ENCODE assay signal across 1 cellular context in the genomic region with DNA sequence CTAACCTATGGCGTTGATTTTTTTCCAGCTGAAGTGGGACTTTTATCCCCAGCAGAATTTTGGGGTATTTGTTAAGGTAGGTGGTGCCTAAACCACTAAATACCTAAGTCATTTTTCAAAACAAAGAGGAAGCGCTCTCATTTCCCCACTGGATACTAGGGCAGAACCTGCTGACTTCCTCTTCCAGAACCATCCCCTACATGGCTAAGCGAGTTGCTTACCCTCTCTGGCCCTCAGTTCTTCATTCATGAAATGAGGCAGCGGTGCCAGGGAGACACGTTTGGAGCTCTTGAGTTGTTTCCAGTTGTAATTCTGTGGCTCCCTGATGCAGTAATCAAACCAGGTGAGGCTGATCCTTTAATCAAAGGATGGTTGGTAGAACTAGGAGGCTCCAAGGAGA.
TF ChIP-seq lines count a peak whose summit lies in the region.

No MANE protein-coding gene starts in this region.

TF ChIP-seq in HepG2, 621 proteins besides CTCF, POLR2A, EP300 and RAD21 (continued from another document):
- TF ChIP-seq, protein P1, sequence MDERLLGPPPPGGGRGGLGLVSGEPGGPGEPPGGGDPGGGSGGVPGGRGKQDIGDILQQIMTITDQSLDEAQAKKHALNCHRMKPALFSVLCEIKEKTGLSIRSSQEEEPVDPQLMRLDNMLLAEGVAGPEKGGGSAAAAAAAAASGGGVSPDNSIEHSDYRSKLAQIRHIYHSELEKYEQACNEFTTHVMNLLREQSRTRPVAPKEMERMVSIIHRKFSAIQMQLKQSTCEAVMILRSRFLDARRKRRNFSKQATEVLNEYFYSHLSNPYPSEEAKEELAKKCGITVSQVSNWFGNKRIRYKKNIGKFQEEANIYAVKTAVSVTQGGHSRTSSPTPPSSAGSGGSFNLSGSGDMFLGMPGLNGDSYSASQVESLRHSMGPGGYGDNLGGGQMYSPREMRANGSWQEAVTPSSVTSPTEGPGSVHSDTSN (CRISPR knock-in tag; IDR thresholded peaks at IDR 0.05): no peak
- TF ChIP-seq TOE1 (CRISPR knock-in tag; IDR thresholded peaks at IDR 0.05) (no peak), MEF2D (CRISPR knock-in tag; IDR thresholded peaks at IDR 0.05) (no peak), NR2F1 (CRISPR knock-in tag; IDR thresholded peaks at IDR 0.05) (no peak), GFI1 (CRISPR knock-in tag; IDR thresholded peaks at IDR 0.05; ENCODE audit: borderline replicate concordance) (no peak), SRY (CRISPR knock-in tag; IDR thresholded peaks at IDR 0.05) (no peak), ZNF674 (CRISPR knock-in tag; IDR thresholded peaks at IDR 0.05; ENCODE audit: low read depth) (no peak), ESRRA (CRISPR knock-in tag; IDR thresholded peaks at IDR 0.05; ENCODE audit: low read depth) (no peak), ZFYVE20 (CRISPR knock-in tag; IDR thresholded peaks at IDR 0.05; ENCODE audit: borderline replicate concordance, low read depth) (no peak), BCL6 (CRISPR knock-in tag; IDR thresholded peaks at IDR 0.05) (no peak)
- TF ChIP-seq, protein P2, sequence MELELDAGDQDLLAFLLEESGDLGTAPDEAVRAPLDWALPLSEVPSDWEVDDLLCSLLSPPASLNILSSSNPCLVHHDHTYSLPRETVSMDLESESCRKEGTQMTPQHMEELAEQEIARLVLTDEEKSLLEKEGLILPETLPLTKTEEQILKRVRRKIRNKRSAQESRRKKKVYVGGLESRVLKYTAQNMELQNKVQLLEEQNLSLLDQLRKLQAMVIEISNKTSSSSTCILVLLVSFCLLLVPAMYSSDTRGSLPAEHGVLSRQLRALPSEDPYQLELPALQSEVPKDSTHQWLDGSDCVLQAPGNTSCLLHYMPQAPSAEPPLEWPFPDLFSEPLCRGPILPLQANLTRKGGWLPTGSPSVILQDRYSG (CRISPR knock-in tag; IDR thresholded peaks at IDR 0.05): no peak
- TF ChIP-seq, protein P3, sequence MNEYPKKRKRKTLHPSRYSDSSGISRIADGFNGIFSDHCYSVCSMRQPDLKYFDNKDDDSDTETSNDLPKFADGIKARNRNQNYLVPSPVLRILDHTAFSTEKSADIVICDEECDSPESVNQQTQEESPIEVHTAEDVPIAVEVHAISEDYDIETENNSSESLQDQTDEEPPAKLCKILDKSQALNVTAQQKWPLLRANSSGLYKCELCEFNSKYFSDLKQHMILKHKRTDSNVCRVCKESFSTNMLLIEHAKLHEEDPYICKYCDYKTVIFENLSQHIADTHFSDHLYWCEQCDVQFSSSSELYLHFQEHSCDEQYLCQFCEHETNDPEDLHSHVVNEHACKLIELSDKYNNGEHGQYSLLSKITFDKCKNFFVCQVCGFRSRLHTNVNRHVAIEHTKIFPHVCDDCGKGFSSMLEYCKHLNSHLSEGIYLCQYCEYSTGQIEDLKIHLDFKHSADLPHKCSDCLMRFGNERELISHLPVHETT (CRISPR knock-in tag; conservative IDR thresholded peaks at IDR 0.05): no peak
- TF ChIP-seq, protein P4, sequence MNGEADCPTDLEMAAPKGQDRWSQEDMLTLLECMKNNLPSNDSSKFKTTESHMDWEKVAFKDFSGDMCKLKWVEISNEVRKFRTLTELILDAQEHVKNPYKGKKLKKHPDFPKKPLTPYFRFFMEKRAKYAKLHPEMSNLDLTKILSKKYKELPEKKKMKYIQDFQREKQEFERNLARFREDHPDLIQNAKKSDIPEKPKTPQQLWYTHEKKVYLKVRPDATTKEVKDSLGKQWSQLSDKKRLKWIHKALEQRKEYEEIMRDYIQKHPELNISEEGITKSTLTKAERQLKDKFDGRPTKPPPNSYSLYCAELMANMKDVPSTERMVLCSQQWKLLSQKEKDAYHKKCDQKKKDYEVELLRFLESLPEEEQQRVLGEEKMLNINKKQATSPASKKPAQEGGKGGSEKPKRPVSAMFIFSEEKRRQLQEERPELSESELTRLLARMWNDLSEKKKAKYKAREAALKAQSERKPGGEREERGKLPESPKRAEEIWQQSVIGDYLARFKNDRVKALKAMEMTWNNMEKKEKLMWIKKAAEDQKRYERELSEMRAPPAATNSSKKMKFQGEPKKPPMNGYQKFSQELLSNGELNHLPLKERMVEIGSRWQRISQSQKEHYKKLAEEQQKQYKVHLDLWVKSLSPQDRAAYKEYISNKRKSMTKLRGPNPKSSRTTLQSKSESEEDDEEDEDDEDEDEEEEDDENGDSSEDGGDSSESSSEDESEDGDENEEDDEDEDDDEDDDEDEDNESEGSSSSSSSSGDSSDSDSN (CRISPR knock-in tag; IDR thresholded peaks at IDR 0.05): no peak
- TF ChIP-seq, protein P5, sequence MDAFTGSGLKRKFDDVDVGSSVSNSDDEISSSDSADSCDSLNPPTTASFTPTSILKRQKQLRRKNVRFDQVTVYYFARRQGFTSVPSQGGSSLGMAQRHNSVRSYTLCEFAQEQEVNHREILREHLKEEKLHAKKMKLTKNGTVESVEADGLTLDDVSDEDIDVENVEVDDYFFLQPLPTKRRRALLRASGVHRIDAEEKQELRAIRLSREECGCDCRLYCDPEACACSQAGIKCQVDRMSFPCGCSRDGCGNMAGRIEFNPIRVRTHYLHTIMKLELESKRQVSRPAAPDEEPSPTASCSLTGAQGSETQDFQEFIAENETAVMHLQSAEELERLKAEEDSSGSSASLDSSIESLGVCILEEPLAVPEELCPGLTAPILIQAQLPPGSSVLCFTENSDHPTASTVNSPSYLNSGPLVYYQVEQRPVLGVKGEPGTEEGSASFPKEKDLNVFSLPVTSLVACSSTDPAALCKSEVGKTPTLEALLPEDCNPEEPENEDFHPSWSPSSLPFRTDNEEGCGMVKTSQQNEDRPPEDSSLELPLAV (CRISPR knock-in tag; conservative IDR thresholded peaks at IDR 0.05; ENCODE audit: low read depth): no peak
- TF ChIP-seq, protein P6, sequence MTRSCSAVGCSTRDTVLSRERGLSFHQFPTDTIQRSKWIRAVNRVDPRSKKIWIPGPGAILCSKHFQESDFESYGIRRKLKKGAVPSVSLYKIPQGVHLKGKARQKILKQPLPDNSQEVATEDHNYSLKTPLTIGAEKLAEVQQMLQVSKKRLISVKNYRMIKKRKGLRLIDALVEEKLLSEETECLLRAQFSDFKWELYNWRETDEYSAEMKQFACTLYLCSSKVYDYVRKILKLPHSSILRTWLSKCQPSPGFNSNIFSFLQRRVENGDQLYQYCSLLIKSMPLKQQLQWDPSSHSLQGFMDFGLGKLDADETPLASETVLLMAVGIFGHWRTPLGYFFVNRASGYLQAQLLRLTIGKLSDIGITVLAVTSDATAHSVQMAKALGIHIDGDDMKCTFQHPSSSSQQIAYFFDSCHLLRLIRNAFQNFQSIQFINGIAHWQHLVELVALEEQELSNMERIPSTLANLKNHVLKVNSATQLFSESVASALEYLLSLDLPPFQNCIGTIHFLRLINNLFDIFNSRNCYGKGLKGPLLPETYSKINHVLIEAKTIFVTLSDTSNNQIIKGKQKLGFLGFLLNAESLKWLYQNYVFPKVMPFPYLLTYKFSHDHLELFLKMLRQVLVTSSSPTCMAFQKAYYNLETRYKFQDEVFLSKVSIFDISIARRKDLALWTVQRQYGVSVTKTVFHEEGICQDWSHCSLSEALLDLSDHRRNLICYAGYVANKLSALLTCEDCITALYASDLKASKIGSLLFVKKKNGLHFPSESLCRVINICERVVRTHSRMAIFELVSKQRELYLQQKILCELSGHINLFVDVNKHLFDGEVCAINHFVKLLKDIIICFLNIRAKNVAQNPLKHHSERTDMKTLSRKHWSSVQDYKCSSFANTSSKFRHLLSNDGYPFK (CRISPR knock-in tag; IDR thresholded peaks at IDR 0.05; ENCODE audit: borderline replicate concordance): no peak
